ENCODE assay signal across 8 cellular contexts in genomic region chr4:185471235-185472062, GRCh38. TPM values are rescaled to one million over a fixed set of nuclear protein-coding genes. Genes with fewer than 3 reads are reported as not detected.
A peak's percentile ranks its signal among the peaks of the same experiment; 100 is the strongest.
DNase-seq lines count a peak whose midpoint lies in the region; ATAC-seq and TF ChIP-seq lines count a peak whose summit lies in the region.

CCDC110 (minus strand) TSS chr4:185471733; CDS start chr4:185471683, 50 bp downstream.

- peaks cover 12% of the 10 kb centered on the region for H3K4me1 Mint-ChIP-seq in progenitor cell of endocrine pancreas (ENCODE audit: low read depth)

- H3K27ac Mint-ChIP-seq in progenitor cell of endocrine pancreas: peak within 1 kb of the TSS; percentile 94

- H3K4me1 ChIP-seq in adrenal gland (replicated peaks in 1 of 2): peaks cover 0 to 4% of the 10 kb centered on the region in 2 donors
- H3K4me1 ChIP-seq in upper lobe of right lung: peaks cover 9% of the 10 kb centered on the region

- POLR2A ChIA-PET in HEK293T (lab: Yijun Ruan, JAX): interaction anchor here (0.9 kb wide), 1 partner anchor 75 kb away, joined by 3 read pairs; the partner anchor contains the start of gene ANKRD37

- TF ChIP-seq POLR2A in adrenal gland (IDR thresholded peaks at IDR 0.05): peak in 1 of 2 donors; percentile 40

- no peaks in the 10 kb centered on the region for H3K36me3 Mint-ChIP-seq in progenitor cell of endocrine pancreas (ENCODE audit: insufficient read depth)

- H3K36me3 ChIP-seq in adrenal gland (replicated peaks in 1 of 2): no peaks in the 10 kb centered on the region
- H3K36me3 ChIP-seq in upper lobe of right lung: no peaks in the 10 kb centered on the region

- H3K9me3 ChIP-seq in adrenal gland (replicated peaks in 1 of 3) (no peaks in the 10 kb centered on the region), upper lobe of right lung (no peaks in the 10 kb centered on the region)

- H3K27ac ChIP-seq in adrenal gland (peak within 1 kb of the TSS in 2 of 5 donors; percentile 63 to 68), upper lobe of right lung (peak within 1 kb of the TSS; percentile 61)

- intact Hi-C loops in adrenal gland (cut with DNase I) (loop anchor here (5.0 to 10.0 kb wide), 2 partner anchors 103 to 126 kb away; no protein-coding TSS in a partner anchor), left cardiac atrium (cut with DNase I) (loop anchor here (5.0 to 10.0 kb wide), 2 partner anchors 126 to 563 kb away; no protein-coding TSS in a partner anchor), upper lobe of right lung (cut with DNase I) (loop anchor here (10.0 kb wide), 1 partner anchor 123 kb away; no protein-coding TSS in a partner anchor)

- peaks cover 47% of the 10 kb centered on the region for H3K27me3 Mint-ChIP-seq in progenitor cell of endocrine pancreas

- DNase-seq in GM10266 (ENCODE audit: extremely low spot score) (peak; percentile 100), HEK293T (ENCODE audit: extremely low spot score) (peak; percentile 92), MV-4-11 (lab: John Stamatoyannopoulos, UW) (peak; percentile 39), SW480 (ENCODE audit: low spot score) (peak; percentile 76), adrenal gland (peak; percentile 94 to 98 (median 96)), left cardiac atrium (peak; percentile 95), progenitor cell of endocrine pancreas (ENCODE audit: low spot score, unreplicated experiment) (peak; percentile 85), upper lobe of right lung (peak; percentile 96)

- peaks cover 3% of the 10 kb centered on the region for H3K9me3 Mint-ChIP-seq in progenitor cell of endocrine pancreas (ENCODE audit: low read depth)

- WGBS in adrenal gland, 4 donors: 1 to 4% (median 1%) methylated on average over 19 to 90 of the region's 92 CpGs

- H3K4me3 Mint-ChIP-seq in progenitor cell of endocrine pancreas (ENCODE audit: low read depth): peak within 1 kb of the TSS; percentile 83

- CTCF ChIA-PET in HEK293T (lab: Yijun Ruan, JAX): interaction anchor here (0.7 to 1.2 kb wide), 2 partner anchors 102 to 126 kb away, joined by 3 read pairs; no protein-coding TSS in a partner anchor

- H3K27me3 ChIP-seq in adrenal gland (no peaks in the 10 kb centered on the region), upper lobe of right lung (no peaks in the 10 kb centered on the region)

- ATAC-seq in left cardiac atrium (peak; percentile 99), upper lobe of right lung (peak; percentile 99)

- TF ChIP-seq CTCF in GM10266 (IDR thresholded peaks at IDR 0.05; ENCODE audit: control insufficient read depth, insufficient read depth, low read depth, missing control alignments): peak; percentile 92
- TF ChIP-seq CTCF in adrenal gland (IDR thresholded peaks at IDR 0.05): peak; percentile 20 to 80 (median 58)
- peak; percentile 79 for TF ChIP-seq CTCF in progenitor cell of endocrine pancreas (IDR thresholded peaks at IDR 0.05; ENCODE audit: unreplicated experiment)
- peak; percentile 64 for TF ChIP-seq CTCF in upper lobe of right lung (IDR thresholded peaks at IDR 0.05)

- peak within 1 kb of the TSS in 3 of 4 donors; percentile 62 to 81 (median 72) for H3K4me3 ChIP-seq in adrenal gland
- peak within 1 kb of the TSS; percentile 67 for H3K4me3 ChIP-seq in upper lobe of right lung

TF ChIP-seq in HEK293T, 16 proteins besides CTCF, POLR2A, EP300 and RAD21:
- no peak for TF ChIP-seq FOXK2 (IDR thresholded peaks at IDR 0.05)
- no peak for TF ChIP-seq LEF1 (IDR thresholded peaks at IDR 0.05; ENCODE audit: borderline replicate concordance)
- TF ChIP-seq L3MBTL2 (conservative IDR thresholded peaks at IDR 0.05): no peak
- no peak for TF ChIP-seq PKNOX1 (IDR thresholded peaks at IDR 0.05)
- TF ChIP-seq TARDBP (IDR thresholded peaks at IDR 0.05): no peak
- TF ChIP-seq ELF4 (IDR thresholded peaks at IDR 0.05): no peak
- TF ChIP-seq CTBP1 (IDR thresholded peaks at IDR 0.05; ENCODE audit: borderline replicate concordance): no peak
- TF ChIP-seq ARNT (IDR thresholded peaks at IDR 0.05): no peak
- no peak for TF ChIP-seq FOXA1 (IDR thresholded peaks at IDR 0.05)
- TF ChIP-seq ZNF384 (IDR thresholded peaks at IDR 0.05): no peak
- TF ChIP-seq HDGF (IDR thresholded peaks at IDR 0.05; ENCODE audit: borderline replicate concordance): no peak
- no peak for TF ChIP-seq SUZ12 (IDR thresholded peaks at IDR 0.05)
- no peak for TF ChIP-seq BHLHE40 (IDR thresholded peaks at IDR 0.05; ENCODE audit: borderline replicate concordance)
- no peak for TF ChIP-seq FOXM1 (IDR thresholded peaks at IDR 0.05; ENCODE audit: borderline replicate concordance)
- TF ChIP-seq NFRKB (IDR thresholded peaks at IDR 0.05): no peak
- no peak for TF ChIP-seq SP1 (IDR thresholded peaks at IDR 0.05)

RNA-seq across cellular contexts. Expression of gene CCDC110, which starts in this region (rescaled TPM):
- total RNA-seq in adrenal gland (1 to 10 TPM in 6 of 8 donors, under 1 TPM in 1, not detected in 1; 0.84 to 2.7 (median 1.5) TPM), left cardiac atrium (1 to 10 TPM; 1.6 to 2.0 TPM), progenitor cell of endocrine pancreas (2.0 and 3.1 TPM in 2 replicates), upper lobe of right lung (0.75 TPM)
- polyA plus RNA-seq in adrenal gland: 1 to 10 TPM in 1 of 3 donors, under 1 TPM in 2; 0.64 to 2.0 (median 0.64) TPM

Comparison
In these comparisons a context has a peak if more than half of its experiments do, and no peak if none do; other contexts are left out.
1. Peak in DNase-seq, ATAC-seq, H3K4me3 ChIP-seq and H3K27ac ChIP-seq in upper lobe of right lung; RNA of the gene not detected or under 1 TPM.
2. DNase-seq: peak in every context shown above with its lines; median percentile 100 in GM10266; 96 in adrenal gland; 96 in upper lobe of right lung; 95 in left cardiac atrium; 92 in HEK293T; 85 in progenitor cell of endocrine pancreas; 76 in SW480; 39 in MV-4-11.